10 cellular contexts compared by ENCODE assay signal in genomic region chr1:144537234-144537633, GRCh38. TPM values are rescaled to one million over a fixed set of nuclear protein-coding genes. Genes with fewer than 3 reads are reported as not detected.
"Had no signal": no experiment of that assay in that cellular context is flagged by ENCODE, and none has a peak within 500 bp of the region (broad histone marks: within the 10 kb centered on the region; RNA-seq: fewer than 3 reads in every experiment).

No MANE protein-coding gene starts in this region.

RNA-seq across cellular contexts. Expression of gene PPIAL4F, which starts 55.5 kb away (rescaled TPM):
- total RNA-seq: OCI-LY7, PC-3, PC-9, Peyer's patch, Right ventricle myocardium inferior, Right ventricle myocardium superior, RPMI7951, SJCRH30, SJSA1, SK-MEL-5 had no signal
